28 cellular contexts compared by ENCODE assay signal in genomic region chr7:27466703-27467102, GRCh38.
"Had no signal": no experiment of that assay in that cellular context is flagged by ENCODE, and none has a peak within 500 bp of the region (broad histone marks: within the 10 kb centered on the region; RNA-seq: fewer than 3 reads in every experiment).

No MANE protein-coding gene starts in this region.

- H3K4me1 ChIP-seq: neural progenitor cell, parathyroid adenoma, psoas muscle, spleen, suprapubic skin, testis, tibial artery, upper lobe of right lung, uterus had no signal

- H3K9ac ChIP-seq: neural progenitor cell, parathyroid adenoma had no signal

- H3K4me3 ChIP-seq: neural progenitor cell, ovary, psoas muscle, skin epidermis, smooth muscle cell, spleen, suprapubic skin, testis, tibial artery, transverse colon, upper lobe of right lung, uterus had no signal

- H3K79me2 ChIP-seq: parathyroid adenoma had no signal

- H3K9me3 ChIP-seq: ovary, psoas muscle, spleen, suprapubic skin, testis, tibial artery, transverse colon, upper lobe of right lung, uterus had no signal

- H3K27me3 ChIP-seq: neural progenitor cell, ovary, testis, tibial artery, uterus had no signal

- ATAC-seq: natural killer cell; psoas muscle; right cardiac atrium; sciatic nerve; stimulated activated memory B cell treated with anti-CD40 and anti-IgM and Interleukin-4, amounts not matched to agents 10 μg/mL and 1 μg/mL and 100 μg/mL, for 72 hours; stimulated activated naive CD8-positive, alpha-beta T cell treated with anti-CD3 and anti-CD28 coated beads, Interleukin-15, amount 100 ng/mL, for 72 hours; stimulated activated naive CD8-positive, alpha-beta T cell treated with anti-CD3 and anti-CD28 coated beads, Interleukin-15, Interleukin-2, amounts not matched to agents 100 U/mL and 50 U/mL, for 24 hours; upper lobe of right lung had no signal

- H3K27ac ChIP-seq: neural progenitor cell, ovary, parathyroid adenoma, psoas muscle, skin epidermis, spleen, suprapubic skin, testis, tibial artery, transverse colon, upper lobe of right lung, uterus had no signal

- H3K36me3 ChIP-seq: neural progenitor cell, ovary, spleen, suprapubic skin, tibial artery, transverse colon, upper lobe of right lung, uterus had no signal

- DNase-seq: natural killer cell; occipital lobe; ovary; posterior cingulate gyrus; psoas muscle; right cardiac atrium; spleen; stimulated activated CD4-positive, alpha-beta T cell treated with anti-CD3 and anti-CD28 coated beads, Interleukin-12 subunit alpha, Interleukin-12 subunit beta, amount 100 ng/mL, for 4 hours; stimulated activated CD4-positive, alpha-beta T cell treated with anti-CD3 and anti-CD28 coated beads, Interleukin-1b, Interleukin-23, amount 100 ng/mL, for 48 hours; stimulated activated CD4-positive, alpha-beta T cell treated with anti-CD3 and anti-CD28 coated beads, Interleukin-4, amount 100 ng/mL, for 1 hour; stimulated activated CD4-positive, alpha-beta T cell treated with anti-CD3 and anti-CD28 coated beads, Interleukin-4, amount 100 ng/mL, for 4 hours; stimulated activated CD8-positive, alpha-beta memory T cell treated with anti-CD3 and anti-CD28 coated beads, Interleukin-4, amount 100 ng/mL, for 48 hours; stimulated activated naive CD4-positive, alpha-beta T cell; stimulated activated naive CD8-positive, alpha-beta T cell treated with anti-CD3 and anti-CD28 coated beads, Interleukin-15, amount 100 ng/mL, for 72 hours; stimulated activated naive CD8-positive, alpha-beta T cell treated with anti-CD3 and anti-CD28 coated beads, Interleukin-15, Interleukin-2, amounts not matched to agents 100 U/mL and 50 U/mL, for 24 hours; substantia nigra; testis; tibial artery; transverse colon; upper lobe of right lung; uterus had no signal

- H2AFZ ChIP-seq: neural progenitor cell, parathyroid adenoma had no signal

- H3K4me2 ChIP-seq: neural progenitor cell, smooth muscle cell had no signal
